8 cellular contexts compared by ENCODE assay signal in genomic region chr17:81057079-81057730, GRCh38. TPM values are rescaled to one million over a fixed set of nuclear protein-coding genes. Genes with fewer than 3 reads are reported as not detected.
DNase-seq lines count a peak whose midpoint lies in the region; ATAC-seq and TF ChIP-seq lines count a peak whose summit lies in the region.

No MANE protein-coding gene starts in this region.

- peak overlapping the region; percentile 50 for H3K27ac ChIP-seq in parathyroid adenoma

- H3K79me2 ChIP-seq in parathyroid adenoma = no peaks in the 10 kb centered on the region

- H3K36me3 ChIP-seq in parathyroid adenoma (ENCODE audit: control insufficient read depth, insufficient read depth, low read length) = no peaks in the 10 kb centered on the region

- H3K27me3 Mint-ChIP-seq in activated T-cell treated with anti-CD3 and anti-CD28 coated beads, Interleukin-2, amount 50 U/mL, for 4 hours (ENCODE audit: low read depth) = no peaks in the 10 kb centered on the region
- H3K27me3 Mint-ChIP-seq in activated CD8-positive, alpha-beta T cell treated with anti-CD3 and anti-CD28 coated beads, Interleukin-2, amount 10 ng/mL, durations not matched to agents 7 days and 5 days (ENCODE audit: low read depth) = no peaks in the 10 kb centered on the region

- no peaks in the 10 kb centered on the region for H3K27me3 ChIP-seq in parathyroid adenoma (ENCODE audit: control insufficient read depth, insufficient read depth, low read length)

- H3K9ac ChIP-seq in parathyroid adenoma = no peak overlapping the region

- peak; percentile 88 for DNase-seq in D341Med (ENCODE audit: low spot score)
- peak; percentile 51 for DNase-seq in SW480 (ENCODE audit: low spot score)
- peak; percentile 65 to 80 for DNase-seq in foreskin fibroblast
- DNase-seq in NAMALWA (ENCODE audit: low spot score) = no peak
- DNase-seq in activated T-cell treated with anti-CD3 and anti-CD28 coated beads, Interleukin-2, amount 50 U/mL, for 4 hours = no peak
- no peak for DNase-seq in activated CD8-positive, alpha-beta T cell treated with anti-CD3 and anti-CD28 coated beads, Interleukin-2, amount 10 ng/mL, durations not matched to agents 7 days and 5 days

- CTCF ChIA-PET in activated CD8-positive, alpha-beta T cell treated with anti-CD3 and anti-CD28 coated beads, Interleukin-2, amount 10 ng/mL, durations not matched to agents 7 days and 5 days (lab: Charles Lee) = interaction anchor here (1.4 kb wide), 1 partner anchor 45 kb away, joined by 6 read pairs; no protein-coding TSS in a partner anchor

- H3K4me1 ChIP-seq in parathyroid adenoma = peaks cover 8% of the 10 kb centered on the region

- TF ChIP-seq CTCF in foreskin fibroblast (IDR thresholded peaks at IDR 0.05; ENCODE audit: low read depth, low read length) (no peak), parathyroid adenoma (IDR thresholded peaks at IDR 0.05) (no peak)

- H3K4me2 ChIP-seq in parathyroid adenoma (ENCODE audit: low read length) = no peak overlapping the region

- H3K4me3 ChIP-seq in foreskin fibroblast (ENCODE audit: low read depth in 1 of 2, low read length in 2 of 2) (no peak overlapping the region), parathyroid adenoma (ENCODE audit: low read depth, low read length) (no peak overlapping the region)

- ATAC-seq in activated T-cell treated with anti-CD3 and anti-CD28 coated beads, Interleukin-2, amount 50 U/mL, for 4 hours = no peak
- no peak for ATAC-seq in HG02798 (IDR thresholded peaks at IDR 0.05; ENCODE audit: poor library complexity, unreplicated experiment)
- no peak for ATAC-seq in activated CD8-positive, alpha-beta T cell treated with anti-CD3 and anti-CD28 coated beads, Interleukin-2, amount 10 ng/mL, durations not matched to agents 7 days and 5 days

- H3K4me3 Mint-ChIP-seq in activated T-cell treated with anti-CD3 and anti-CD28 coated beads, Interleukin-2, amount 50 U/mL, for 4 hours = no peak overlapping the region
- no peak overlapping the region for H3K4me3 Mint-ChIP-seq in activated CD8-positive, alpha-beta T cell treated with anti-CD3 and anti-CD28 coated beads, Interleukin-2, amount 10 ng/mL, durations not matched to agents 7 days and 5 days

- no peaks in the 10 kb centered on the region for H3K9me3 ChIP-seq in parathyroid adenoma (ENCODE audit: control insufficient read depth, low read length)

- no peaks in the 10 kb centered on the region for H3K9me3 Mint-ChIP-seq in activated T-cell treated with anti-CD3 and anti-CD28 coated beads, Interleukin-2, amount 50 U/mL, for 4 hours
- H3K9me3 Mint-ChIP-seq in activated CD8-positive, alpha-beta T cell treated with anti-CD3 and anti-CD28 coated beads, Interleukin-2, amount 10 ng/mL, durations not matched to agents 7 days and 5 days (ENCODE audit: insufficient read depth) = no peaks in the 10 kb centered on the region

- POLR2A ChIA-PET in activated CD8-positive, alpha-beta T cell treated with anti-CD3 and anti-CD28 coated beads, Interleukin-2, amount 10 ng/mL, durations not matched to agents 7 days and 5 days (lab: Charles Lee) = no interaction called here

- H2AFZ ChIP-seq in parathyroid adenoma = peak overlapping the region; percentile 40

- H3K36me3 Mint-ChIP-seq in activated T-cell treated with anti-CD3 and anti-CD28 coated beads, Interleukin-2, amount 50 U/mL, for 4 hours (ENCODE audit: insufficient read depth) = no peaks in the 10 kb centered on the region
- no peaks in the 10 kb centered on the region for H3K36me3 Mint-ChIP-seq in activated CD8-positive, alpha-beta T cell treated with anti-CD3 and anti-CD28 coated beads, Interleukin-2, amount 10 ng/mL, durations not matched to agents 7 days and 5 days (ENCODE audit: low read depth)

- peaks cover 4% of the 10 kb centered on the region for H3K4me1 Mint-ChIP-seq in activated T-cell treated with anti-CD3 and anti-CD28 coated beads, Interleukin-2, amount 50 U/mL, for 4 hours (ENCODE audit: low read depth)
- H3K4me1 Mint-ChIP-seq in activated CD8-positive, alpha-beta T cell treated with anti-CD3 and anti-CD28 coated beads, Interleukin-2, amount 10 ng/mL, durations not matched to agents 7 days and 5 days (ENCODE audit: low read depth) = peaks cover under 1% of the 10 kb centered on the region

- H3K27ac Mint-ChIP-seq in activated CD8-positive, alpha-beta T cell treated with anti-CD3 and anti-CD28 coated beads, Interleukin-2, amount 10 ng/mL, durations not matched to agents 7 days and 5 days = no peak overlapping the region

RNA-seq across cellular contexts. Expression of gene BAIAP2, which starts 22.3 kb away (rescaled TPM):
- 1 to 10 TPM; 4.7 to 9.2 (median 7.4) TPM for total RNA-seq in activated T-cell treated with anti-CD3 and anti-CD28 coated beads, Interleukin-2, amount 50 U/mL, for 4 hours
- total RNA-seq in activated CD8-positive, alpha-beta T cell treated with anti-CD3 and anti-CD28 coated beads, Interleukin-2, amount 10 ng/mL, durations not matched to agents 7 days and 5 days = 1 to 10 TPM; 5.0 to 5.8 TPM

Comparison
In these comparisons a context has a peak if more than half of its experiments do, and no peak if none do; other contexts are left out.
1. DNase-seq: peak in D341Med (single experiment), SW480 (single experiment) and foreskin fibroblast (2 of 2); none in NAMALWA (single experiment), activated T-cell treated with anti-CD3 and anti-CD28 coated beads, Interleukin-2, amount 50 U/mL, for 4 hours (single experiment) and activated CD8-positive, alpha-beta T cell treated with anti-CD3 and anti-CD28 coated beads, Interleukin-2, amount 10 ng/mL, durations not matched to agents 7 days and 5 days (single experiment).